7 cellular contexts compared by ENCODE assay signal in the genomic region with DNA sequence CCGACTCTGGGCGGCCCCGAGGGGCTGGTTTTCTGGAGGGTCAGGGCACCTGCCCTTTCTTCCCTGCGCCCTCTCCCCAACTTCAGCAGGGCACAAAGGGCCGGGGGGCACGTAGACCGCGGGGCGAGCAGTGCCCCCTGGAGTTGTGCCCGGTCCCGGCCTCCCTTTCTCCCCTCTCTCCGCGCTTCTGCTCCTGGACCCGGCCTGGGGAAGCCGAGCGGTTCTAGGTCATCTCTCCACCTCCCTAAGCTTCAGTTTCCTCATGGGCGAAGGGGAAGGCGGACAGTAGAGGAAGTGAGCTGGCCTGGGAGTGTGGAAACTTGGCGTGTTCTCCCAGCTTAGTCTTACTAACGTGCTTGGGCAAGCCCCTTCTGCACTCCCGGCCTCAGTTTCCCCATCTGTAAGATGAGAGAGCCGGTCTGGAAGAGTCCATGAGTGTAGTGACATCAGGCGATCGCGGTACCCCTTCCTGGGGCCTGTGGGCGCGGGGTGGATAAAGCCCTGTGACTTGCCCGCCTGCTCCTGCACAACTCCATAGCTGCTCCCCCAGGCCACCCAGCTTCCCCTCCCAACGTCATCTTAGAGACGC.
DNase-seq lines count a peak whose midpoint lies in the region; ATAC-seq, FAIRE-seq and TF ChIP-seq lines count a peak whose summit lies in the region.

No MANE protein-coding gene starts in this region.

- no peak for TF ChIP-seq CTCF in kidney (IDR thresholded peaks at IDR 0.05; ENCODE audit: borderline replicate concordance, extremely low read depth, insufficient read depth)
- TF ChIP-seq CTCF in GM10248 (IDR thresholded peaks at IDR 0.05; ENCODE audit: control extremely low read depth, extremely low read depth, low read depth, missing control alignments) = no peak

- ATAC-seq in HG03520 (IDR thresholded peaks at IDR 0.05; ENCODE audit: unreplicated experiment) = no peak

- H3K36me3 ChIP-seq in HUES48 (ENCODE audit: control insufficient read depth, insufficient read depth, low read length) (no peaks in the 10 kb centered on the region), kidney (ENCODE audit: control insufficient read depth in 1 of 2, insufficient read depth in 2 of 2, low read length in 2 of 2) (no peaks in the 10 kb centered on the region), subcutaneous abdominal adipose tissue (ENCODE audit: control insufficient read depth in 5 of 5, insufficient read depth in 5 of 5, low read length in 5 of 5) (no peaks in the 10 kb centered on the region)

- H3K27me3 ChIP-seq in HUES48 (ENCODE audit: control insufficient read depth, insufficient read depth, low read length) (peaks cover 17% of the 10 kb centered on the region; the same call in 1 of the 2 replicates), subcutaneous abdominal adipose tissue (ENCODE audit: control insufficient read depth in 5 of 5, insufficient read depth in 4 of 5, low read length in 5 of 5) (no peaks in the 10 kb centered on the region)

- CTCF ChIA-PET in GM10248 (lab: Yijun Ruan, JAX) = interaction anchor here (1.3 to 1.9 kb wide), 2 partner anchors 146 to 245 kb away, joined by 5 to 6 read pairs; no protein-coding TSS in a partner anchor

- H3K27ac ChIP-seq in HUES48 (ENCODE audit: low read depth, low read length) (peak overlapping the region; percentile 94), kidney (ENCODE audit: low read depth in 2 of 2, low read length in 2 of 2) (peak overlapping the region; percentile 20 to 44), subcutaneous abdominal adipose tissue (ENCODE audit: low read depth, low read length) (peak overlapping the region; percentile 52)

- no peak for FAIRE-seq in kidney (lab: Jason Lieb, UNC)

- H3K9me3 ChIP-seq in HUES48 (ENCODE audit: control insufficient read depth, insufficient read depth, low read length) (no peaks in the 10 kb centered on the region), kidney (ENCODE audit: control insufficient read depth in 1 of 2, low read length in 2 of 2) (no peaks in the 10 kb centered on the region), subcutaneous abdominal adipose tissue (ENCODE audit: control insufficient read depth in 5 of 5, low read length in 5 of 5) (no peaks in the 10 kb centered on the region)

- peak overlapping the region; percentile 2; the same call in 1 of the 2 replicates for H3K9ac ChIP-seq in HUES48 (ENCODE audit: low read depth, low read length)
- H3K9ac ChIP-seq in kidney (ENCODE audit: low read length in 2 of 2) = no peak overlapping the region
- peak overlapping the region in 3 of 5 donors; percentile 2 to 47 (median 15) for H3K9ac ChIP-seq in subcutaneous abdominal adipose tissue (ENCODE audit: low read length in 5 of 5)

- H3K4me3 ChIP-seq in HUES48 (ENCODE audit: low read depth, low read length) (no peak overlapping the region), kidney (ENCODE audit: low read length in 2 of 2) (peak overlapping the region in 1 of 2 donors; percentile 23), subcutaneous abdominal adipose tissue (ENCODE audit: low read depth in 1 of 5, low read length in 5 of 5) (peak overlapping the region in 4 of 5 donors; percentile 22 to 52 (median 42))

- DNase-seq in amniotic epithelial cell (ENCODE audit: low read depth) (peak; percentile 76), kidney (no peak), posterior vena cava (ENCODE audit: low spot score) (no peak), GM10248 (ENCODE audit: extremely low spot score) (no peak)

- H3K4me1 ChIP-seq in HUES48 (ENCODE audit: control insufficient read depth, insufficient read depth, low read length) (peaks cover 30% of the 10 kb centered on the region), kidney (ENCODE audit: control insufficient read depth in 1 of 2, insufficient read depth in 1 of 2, low read depth in 1 of 2, low read length in 2 of 2) (peaks cover 13 to 19% of the 10 kb centered on the region in 2 donors), subcutaneous abdominal adipose tissue (ENCODE audit: control insufficient read depth in 5 of 5, insufficient read depth in 5 of 5, low read length in 5 of 5) (peaks cover 0 to 20% (median 17%) of the 10 kb centered on the region in 5 donors)

- POLR2A ChIA-PET in GM10248 (lab: Yijun Ruan, JAX) = no interaction called here

- intact Hi-C loops in kidney (cut with DNase I) = loop anchor here (10.0 kb wide), 1 partner anchor 147 kb away; no protein-coding TSS in a partner anchor
- intact Hi-C loops in posterior vena cava (cut with DNase I) = loop anchor here (5.0 to 10.0 kb wide), 2 partner anchors 241 to 243 kb away; a partner anchor contains a TSS

Comparison
In these comparisons a context has a peak if more than half of its experiments do, and no peak if none do; other contexts are left out.
1. H3K27ac ChIP-seq: peak in every context shown above with its lines; median percentile 94 in HUES48; 52 in subcutaneous abdominal adipose tissue; 32 in kidney.
2. H3K9ac ChIP-seq: peak in HUES48 (single experiment) and subcutaneous abdominal adipose tissue (3 of 5); none in kidney (0 of 2).